ENCODE assay signal across 23 cellular contexts in the genomic region with DNA sequence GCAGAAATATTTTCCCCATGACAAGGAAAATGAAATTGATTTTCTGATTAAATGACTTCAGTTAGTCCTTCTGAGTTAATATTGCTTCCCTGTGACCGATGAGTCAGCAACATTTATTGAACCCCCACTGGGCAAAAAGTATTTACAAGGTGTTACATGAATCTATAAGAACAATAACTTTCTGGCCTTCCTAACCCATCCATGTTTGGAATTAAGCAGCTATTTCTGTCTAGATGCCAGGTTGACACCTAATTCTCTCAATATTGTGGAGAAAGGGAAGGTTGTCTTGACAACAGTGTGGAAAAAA.
DNase-seq lines count a peak whose midpoint lies in the region; TF ChIP-seq lines count a peak whose summit lies in the region.
"Had no signal": no experiment of that assay in that cellular context is flagged by ENCODE, and none has a peak within 500 bp of the region (broad histone marks: within the 10 kb centered on the region; RNA-seq: fewer than 3 reads in every experiment).

No MANE protein-coding gene starts in this region.

- no peaks in the 10 kb centered on the region for H4K20me1 ChIP-seq in PC-9 (ENCODE audit: insufficient read depth)
- H4K20me1 ChIP-seq in OCI-LY7 (ENCODE audit: insufficient read depth, low read length) = no peaks in the 10 kb centered on the region

- no peak overlapping the region for H3K27ac Mint-ChIP-seq in activated naive CD4-positive, alpha-beta T cell treated with anti-CD3 and anti-CD28 coated beads, Interleukin-2, amount 10 ng/mL, durations not matched to agents 7 days and 5 days
- H3K27ac Mint-ChIP-seq: activated T-cell treated with anti-CD3 and anti-CD28 coated beads, Interleukin-2, amount 50 U/mL, for 24 hours; naive thymus-derived CD4-positive, alpha-beta T cell; stimulated activated naive CD8-positive, alpha-beta T cell treated with anti-CD3 and anti-CD28 coated beads, Interleukin-15, amount 100 ng/mL, for 72 hours had no signal

- peaks cover 10% of the 10 kb centered on the region for H3F3A ChIP-seq in PC-9 (ENCODE audit: insufficient read depth, low read depth)

- H3K4me3 Mint-ChIP-seq in activated naive CD4-positive, alpha-beta T cell treated with anti-CD3 and anti-CD28 coated beads, Interleukin-2, amount 10 ng/mL, durations not matched to agents 7 days and 5 days = no peak overlapping the region
- H3K4me3 Mint-ChIP-seq: activated T-cell treated with anti-CD3 and anti-CD28 coated beads, Interleukin-2, amount 50 U/mL, for 24 hours; naive thymus-derived CD4-positive, alpha-beta T cell; stimulated activated naive CD8-positive, alpha-beta T cell treated with anti-CD3 and anti-CD28 coated beads, Interleukin-15, amount 100 ng/mL, for 72 hours had no signal

- no peaks in the 10 kb centered on the region for H3K79me2 ChIP-seq in PC-9 (ENCODE audit: low read depth)
- no peaks in the 10 kb centered on the region for H3K79me2 ChIP-seq in OCI-LY7 (ENCODE audit: insufficient read depth, low read depth, low read length)

- no peaks in the 10 kb centered on the region for H3K36me3 Mint-ChIP-seq in activated naive CD4-positive, alpha-beta T cell treated with anti-CD3 and anti-CD28 coated beads, Interleukin-2, amount 10 ng/mL, durations not matched to agents 7 days and 5 days
- H3K36me3 Mint-ChIP-seq: CD8-positive, alpha-beta memory T cell had no signal

- DNase-seq in ELR (ENCODE audit: low read depth) (peak; percentile 8), PC-9 (peak in 1 of 2 experiments; percentile 94), mucosa of gallbladder (ENCODE audit: low spot score) (peak; percentile 76), OCI-LY7 (ENCODE audit: low spot score) (no peak), HCEC 1CT (no peak)
- no peak for DNase-seq in activated naive CD4-positive, alpha-beta T cell treated with anti-CD3 and anti-CD28 coated beads, Interleukin-2, amount 10 ng/mL, durations not matched to agents 7 days and 5 days
- no peak for DNase-seq in effector memory CD4-positive, alpha-beta T cell
- DNase-seq: activated CD4-positive, alpha-beta T cell treated with anti-CD3 and anti-CD28 coated beads for 1 hour; activated CD8-positive, alpha-beta memory T cell treated with anti-CD3 and anti-CD28 coated beads for 24 hours; activated naive CD4-positive, alpha-beta T cell; activated T-cell treated with anti-CD3 and anti-CD28 coated beads, Interleukin-2, amount 50 U/mL, for 24 hours; amygdala; caudate nucleus; CD8-positive, alpha-beta memory T cell; mesenchymal stem cell; MG63; naive thymus-derived CD4-positive, alpha-beta T cell; NCI-H1436 treated with DMSO at 0.1 percent for 48 hours; right cardiac atrium; SHP77 treated with DMSO at 0.1 percent for 48 hours; trophoblast cell had no signal

- POLR2A ChIA-PET in PC-9 (lab: Charles Lee; ENCODE audit: unreplicated experiment) = no interaction called here
- POLR2A ChIA-PET in OCI-LY7 (lab: Charles Lee) = no interaction called here

- BruUV-seq in PC-9 (replicated peaks; lab: Mats Ljungman, UMichigan) = no TSS peak
- BruUV-seq in OCI-LY7 (replicated peaks; lab: Mats Ljungman, UMichigan) = no TSS peak

- H3K9me3 Mint-ChIP-seq in activated naive CD4-positive, alpha-beta T cell treated with anti-CD3 and anti-CD28 coated beads, Interleukin-2, amount 10 ng/mL, durations not matched to agents 7 days and 5 days = no peaks in the 10 kb centered on the region
- H3K9me3 Mint-ChIP-seq: activated T-cell treated with anti-CD3 and anti-CD28 coated beads, Interleukin-2, amount 50 U/mL, for 24 hours; CD8-positive, alpha-beta memory T cell; naive thymus-derived CD4-positive, alpha-beta T cell; stimulated activated naive CD8-positive, alpha-beta T cell treated with anti-CD3 and anti-CD28 coated beads, Interleukin-15, amount 100 ng/mL, for 72 hours had no signal

- H3K27ac ChIP-seq in HUES48 (ENCODE audit: low read depth, low read length) = peak overlapping the region; percentile 83
- H3K27ac ChIP-seq in PC-9 = peak overlapping the region; percentile 57
- H3K27ac ChIP-seq in OCI-LY7 (ENCODE audit: low read depth, low read length, poor library complexity, severe bottlenecking) = no peak overlapping the region
- H3K27ac ChIP-seq in effector memory CD4-positive, alpha-beta T cell (ENCODE audit: insufficient read depth, low read length, poor library complexity, severe bottlenecking) = no peak overlapping the region

- intact Hi-C loops in PC-9 (cut with micrococcal nuclease; ENCODE audit: unreplicated experiment) = no loop called here
- intact Hi-C loops in OCI-LY7 (cut with micrococcal nuclease; ENCODE audit: unreplicated experiment) = no loop called here

- H3K9me2 ChIP-seq in PC-9 (ENCODE audit: insufficient read depth) = no peaks in the 10 kb centered on the region
- no peaks in the 10 kb centered on the region for H3K9me2 ChIP-seq in OCI-LY7 (ENCODE audit: insufficient read depth, low read length)

- peak overlapping the region; percentile 30; the same call in 1 of the 2 replicates for H3K9ac ChIP-seq in HUES48 (ENCODE audit: low read depth, low read length)

- H3K4me3 ChIP-seq in HUES48 (ENCODE audit: low read depth, low read length) (0 out of 2 replicates have a peak overlapping the region, but pooled peaks have one; percentile 4), PC-9 (no peak overlapping the region), OCI-LY7 (ENCODE audit: low read depth, low read length, poor library complexity, severe bottlenecking) (no peak overlapping the region)
- H3K4me3 ChIP-seq in effector memory CD4-positive, alpha-beta T cell (ENCODE audit: insufficient read depth, low read depth, low read length, poor library complexity, severe bottlenecking) = no peak overlapping the region
- H3K4me3 ChIP-seq: MG63 had no signal

- no peaks in the 10 kb centered on the region for H3K27me3 ChIP-seq in HUES48 (ENCODE audit: control insufficient read depth, insufficient read depth, low read length)
- no peaks in the 10 kb centered on the region for H3K27me3 ChIP-seq in PC-9 (ENCODE audit: insufficient read depth, low read depth)
- H3K27me3 ChIP-seq in effector memory CD4-positive, alpha-beta T cell (replicated peaks; ENCODE audit: control insufficient read depth, insufficient read depth, low read length, poor library complexity, severe bottlenecking) = peaks cover 4% of the 10 kb centered on the region
- H3K27me3 ChIP-seq: MG63 had no signal

- CTCF ChIA-PET in PC-9 (lab: Charles Lee) (interaction anchor here (0.7 kb wide), 1 partner anchor 321 kb away, joined by 3 read pairs; no protein-coding TSS in a partner anchor), OCI-LY7 (lab: Charles Lee; ENCODE audit: unreplicated experiment) (no interaction called here)
- CTCF ChIA-PET in activated naive CD4-positive, alpha-beta T cell treated with anti-CD3 and anti-CD28 coated beads, Interleukin-2, amount 10 ng/mL, durations not matched to agents 7 days and 5 days (lab: Charles Lee) = no interaction called here

- H3K4me1 ChIP-seq in HUES48 (ENCODE audit: control insufficient read depth, insufficient read depth, low read length) (peaks cover 60% of the 10 kb centered on the region), PC-9 (replicated peaks; ENCODE audit: insufficient read depth) (peaks cover 23% of the 10 kb centered on the region), OCI-LY7 (ENCODE audit: insufficient read depth, low read length, poor library complexity, severe bottlenecking) (peaks cover 16% of the 10 kb centered on the region)
- H3K4me1 ChIP-seq in effector memory CD4-positive, alpha-beta T cell (ENCODE audit: control insufficient read depth, insufficient read depth, low read length, poor library complexity, severe bottlenecking) = no peaks in the 10 kb centered on the region

- TF ChIP-seq CTCF in PC-9 (conservative IDR thresholded peaks at IDR 0.05) (no peak), OCI-LY7 (conservative IDR thresholded peaks at IDR 0.05; ENCODE audit: low read length) (no peak)

- H3K4me2 ChIP-seq in PC-9 (peak overlapping the region; percentile 36), OCI-LY7 (ENCODE audit: low read length) (no peak overlapping the region)

- H3K4me1 Mint-ChIP-seq in activated naive CD4-positive, alpha-beta T cell treated with anti-CD3 and anti-CD28 coated beads, Interleukin-2, amount 10 ng/mL, durations not matched to agents 7 days and 5 days = peaks cover 6% of the 10 kb centered on the region

- H3K36me3 ChIP-seq in HUES48 (ENCODE audit: control insufficient read depth, insufficient read depth, low read length) (no peaks in the 10 kb centered on the region), PC-9 (ENCODE audit: low read depth) (no peaks in the 10 kb centered on the region), OCI-LY7 (ENCODE audit: insufficient read depth, low read length) (no peaks in the 10 kb centered on the region)
- H3K36me3 ChIP-seq in effector memory CD4-positive, alpha-beta T cell (ENCODE audit: control insufficient read depth, insufficient read depth, low read length) = no peaks in the 10 kb centered on the region
- H3K36me3 ChIP-seq: MG63 had no signal

- H2AFZ ChIP-seq in PC-9 (no peak overlapping the region; the same call in 1 of the 2 replicates), OCI-LY7 (ENCODE audit: low read length) (no peak overlapping the region)

- H3K27me3 Mint-ChIP-seq in activated naive CD4-positive, alpha-beta T cell treated with anti-CD3 and anti-CD28 coated beads, Interleukin-2, amount 10 ng/mL, durations not matched to agents 7 days and 5 days = peaks cover 4% of the 10 kb centered on the region

- H3K9me3 ChIP-seq in HUES48 (ENCODE audit: control insufficient read depth, insufficient read depth, low read length) = no peaks in the 10 kb centered on the region
- no peaks in the 10 kb centered on the region for H3K9me3 ChIP-seq in PC-9 (ENCODE audit: insufficient read depth, low read depth)
- H3K9me3 ChIP-seq in OCI-LY7 (ENCODE audit: low read length) = no peaks in the 10 kb centered on the region
- H3K9me3 ChIP-seq in effector memory CD4-positive, alpha-beta T cell (ENCODE audit: control insufficient read depth, low read length) = no peaks in the 10 kb centered on the region
- H3K9me3 ChIP-seq: MG63 had no signal

Comparison
In these comparisons a context has a peak if more than half of its experiments do, and no peak if none do; other contexts are left out.
1. DNase-seq: peak in ELR (single experiment) and mucosa of gallbladder (single experiment); none in OCI-LY7 (single experiment), HCEC 1CT (single experiment), activated naive CD4-positive, alpha-beta T cell treated with anti-CD3 and anti-CD28 coated beads, Interleukin-2, amount 10 ng/mL, durations not matched to agents 7 days and 5 days (single experiment) and effector memory CD4-positive, alpha-beta T cell (0 of 3).
2. H3K27ac ChIP-seq: peak in HUES48 (single experiment) and PC-9 (single experiment); none in OCI-LY7 (single experiment) and effector memory CD4-positive, alpha-beta T cell (single experiment).